31 cellular contexts compared by ENCODE assay signal in the genomic region with DNA sequence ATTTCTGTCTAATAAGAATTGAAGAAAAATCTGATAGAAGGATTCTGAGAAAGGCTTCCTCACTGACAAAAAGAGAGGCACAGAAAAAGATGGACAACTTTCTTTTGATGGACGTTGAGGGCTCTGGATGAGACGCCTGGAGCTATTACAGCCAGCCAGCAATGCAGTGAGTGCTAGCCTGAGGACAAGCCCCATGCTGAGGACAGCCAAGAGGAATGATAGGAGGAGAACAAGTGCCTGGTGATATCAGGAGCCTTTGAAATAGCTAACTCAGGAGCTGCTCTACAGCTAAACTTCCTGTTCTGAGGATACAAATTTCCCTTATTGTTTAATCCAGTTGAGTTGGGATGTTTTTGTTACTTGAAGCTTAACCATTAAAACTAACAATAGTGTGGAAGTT.
"Had no signal": no experiment of that assay in that cellular context is flagged by ENCODE, and none has a peak within 500 bp of the region (broad histone marks: within the 10 kb centered on the region; RNA-seq: fewer than 3 reads in every experiment).

No MANE protein-coding gene starts in this region.

- ATAC-seq: activated CD4-positive, alpha-beta T cell treated with anti-CD3 and anti-CD28 coated beads for 36 hours; activated CD8-positive, alpha-beta memory T cell treated with anti-CD3 and anti-CD28 coated beads, Interleukin-2, amount 10 ng/mL, durations not matched to agents 7 days and 5 days; activated CD8-positive, alpha-beta T cell treated with anti-CD3 and anti-CD28 coated beads, Interleukin-2, amount 10 ng/mL, durations not matched to agents 7 days and 5 days; activated naive CD8-positive, alpha-beta T cell treated with anti-CD3 and anti-CD28 coated beads, Interleukin-2, amount 50 U/mL, for 24 hours; activated T-cell treated with anti-CD3 and anti-CD28 coated beads, Interleukin-2, amount 50 U/mL, for 72 hours; body of pancreas; esophagus mucosa; T-helper 17 cell had no signal

- H3K9me3 Mint-ChIP-seq: activated CD4-positive, alpha-beta memory T cell treated with anti-CD3 and anti-CD28 coated beads for 36 hours; activated T-cell treated with anti-CD3 and anti-CD28 coated beads, Interleukin-2, amount 50 U/mL, for 24 hours had no signal

- DNase-seq: activated CD4-positive, alpha-beta memory T cell treated with anti-CD3 and anti-CD28 coated beads for 36 hours; activated CD4-positive, alpha-beta T cell treated with anti-CD3 and anti-CD28 coated beads for 36 hours; activated CD4-positive, alpha-beta T cell treated with anti-CD3 and anti-CD28 coated beads, Interleukin-2, amount 10 ng/mL, durations not matched to agents 24 days and 14 days; activated CD4-positive, CD25-positive, alpha-beta regulatory T cell; activated CD4-positive, CD25-positive, alpha-beta regulatory T cell treated with anti-CD3 and anti-CD28 coated beads, Interleukin-2, amount 50 U/mL, for 72 hours; activated CD8-positive, alpha-beta memory T cell treated with anti-CD3 and anti-CD28 coated beads, Interleukin-2, amount 10 ng/mL, durations not matched to agents 7 days and 5 days; activated CD8-positive, alpha-beta memory T cell treated with anti-CD3 and anti-CD28 coated beads, Interleukin-2, amount 50 U/mL, for 4 hours; activated CD8-positive, alpha-beta T cell treated with anti-CD3 and anti-CD28 coated beads, Interleukin-2, amount 10 ng/mL, durations not matched to agents 7 days and 5 days; activated gamma-delta T cell; activated naive CD4-positive, alpha-beta T cell treated with anti-CD3 and anti-CD28 coated beads, Interleukin-2, amount 50 U/mL, for 16 hours; activated naive CD4-positive, alpha-beta T cell treated with Interleukin-2 at 50 U/mL for 16 hours; activated naive CD8-positive, alpha-beta T cell treated with anti-CD3 and anti-CD28 coated beads, Interleukin-2, amount 50 U/mL, for 24 hours; activated T-cell treated with anti-CD3 and anti-CD28 coated beads, Interleukin-2, amount 50 U/mL, for 24 hours; activated T-cell treated with anti-CD3 and anti-CD28 coated beads, Interleukin-2, amount 50 U/mL, for 72 hours; adrenal gland; amygdala; aorta; body of pancreas; central memory CD4-positive, alpha-beta T cell; cerebellar nuclear complex; colonic mucosa; effector CD8-positive, alpha-beta T cell; foreskin fibroblast; head of caudate nucleus; T-helper 1 cell; T-helper 17 cell; T1000; WERI-Rb-1 had no signal

- H3K27me3 ChIP-seq: adrenal gland, body of pancreas, colonic mucosa had no signal

- H3K4me1 Mint-ChIP-seq: activated CD8-positive, alpha-beta memory T cell treated with anti-CD3 and anti-CD28 coated beads, Interleukin-2, amount 10 ng/mL, durations not matched to agents 7 days and 5 days had no signal

- H3K36me3 Mint-ChIP-seq: activated CD4-positive, alpha-beta memory T cell treated with anti-CD3 and anti-CD28 coated beads for 36 hours; activated CD8-positive, alpha-beta memory T cell treated with anti-CD3 and anti-CD28 coated beads, Interleukin-2, amount 10 ng/mL, durations not matched to agents 7 days and 5 days had no signal

- H3K27ac ChIP-seq: adrenal gland, body of pancreas, colonic mucosa, WERI-Rb-1 had no signal

- H3K36me3 ChIP-seq: adrenal gland, colonic mucosa, WERI-Rb-1 had no signal

- H3K4me3 ChIP-seq: adrenal gland, body of pancreas, colonic mucosa had no signal

- H3K4me3 Mint-ChIP-seq: activated CD4-positive, alpha-beta memory T cell treated with anti-CD3 and anti-CD28 coated beads for 36 hours; activated CD4-positive, alpha-beta T cell treated with anti-CD3 and anti-CD28 coated beads for 36 hours; activated CD4-positive, alpha-beta T cell treated with anti-CD3 and anti-CD28 coated beads, Interleukin-2, amount 10 ng/mL, durations not matched to agents 24 days and 14 days; activated CD8-positive, alpha-beta memory T cell treated with anti-CD3 and anti-CD28 coated beads, Interleukin-2, amount 10 ng/mL, durations not matched to agents 7 days and 5 days; activated CD8-positive, alpha-beta T cell treated with anti-CD3 and anti-CD28 coated beads, Interleukin-2, amount 10 ng/mL, durations not matched to agents 7 days and 5 days; activated naive CD8-positive, alpha-beta T cell; activated naive CD8-positive, alpha-beta T cell treated with anti-CD3 and anti-CD28 coated beads, Interleukin-2, amount 50 U/mL, for 24 hours; activated T-cell treated with anti-CD3 and anti-CD28 coated beads, Interleukin-2, amount 50 U/mL, for 24 hours; activated T-cell treated with anti-CD3 and anti-CD28 coated beads, Interleukin-2, amount 50 U/mL, for 72 hours; T-helper 17 cell; T-helper 2 cell treated with Interferon-gamma antibody and Interleukin-4, amounts not matched to agents 5 μg/mL and 100 μg/mL, for 36 hours had no signal

- H3K9me3 ChIP-seq: adrenal gland, body of pancreas, colonic mucosa had no signal

- H3K4me1 ChIP-seq: adrenal gland, body of pancreas, colonic mucosa had no signal

- H3K27ac Mint-ChIP-seq: activated CD4-positive, alpha-beta memory T cell treated with anti-CD3 and anti-CD28 coated beads for 36 hours; activated CD4-positive, alpha-beta T cell treated with anti-CD3 and anti-CD28 coated beads for 36 hours; activated CD4-positive, alpha-beta T cell treated with anti-CD3 and anti-CD28 coated beads, Interleukin-2, amount 10 ng/mL, durations not matched to agents 24 days and 14 days; activated CD8-positive, alpha-beta memory T cell treated with anti-CD3 and anti-CD28 coated beads, Interleukin-2, amount 10 ng/mL, durations not matched to agents 7 days and 5 days; activated CD8-positive, alpha-beta T cell treated with anti-CD3 and anti-CD28 coated beads, Interleukin-2, amount 10 ng/mL, durations not matched to agents 7 days and 5 days; activated naive CD8-positive, alpha-beta T cell; activated naive CD8-positive, alpha-beta T cell treated with anti-CD3 and anti-CD28 coated beads, Interleukin-2, amount 50 U/mL, for 24 hours; activated T-cell treated with anti-CD3 and anti-CD28 coated beads, Interleukin-2, amount 50 U/mL, for 24 hours; activated T-cell treated with anti-CD3 and anti-CD28 coated beads, Interleukin-2, amount 50 U/mL, for 72 hours; T-helper 17 cell; T-helper 2 cell treated with Interferon-gamma antibody and Interleukin-4, amounts not matched to agents 5 μg/mL and 100 μg/mL, for 36 hours had no signal

- H3K27me3 Mint-ChIP-seq: activated CD4-positive, alpha-beta T cell treated with anti-CD3 and anti-CD28 coated beads, Interleukin-2, amount 10 ng/mL, durations not matched to agents 24 days and 14 days had no signal
